27 cellular contexts compared by ENCODE assay signal in the genomic region with DNA sequence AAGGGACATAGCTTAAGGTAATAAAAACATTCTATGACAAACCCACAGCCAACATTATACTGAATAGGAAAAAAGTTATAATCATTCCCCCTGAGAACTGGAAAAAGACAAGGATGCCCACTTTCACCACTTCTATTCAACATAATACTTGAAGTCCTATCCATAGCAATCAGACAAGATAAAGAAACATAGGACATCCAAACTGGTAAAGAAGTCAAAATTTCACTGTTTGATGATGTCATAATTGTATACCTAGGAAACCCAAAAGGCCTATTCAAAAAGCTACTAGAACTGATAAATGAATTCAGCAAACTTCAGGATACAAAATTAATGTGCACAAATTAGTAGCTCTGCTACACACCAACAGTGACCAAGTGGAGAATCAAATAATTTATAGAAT.
"Had no signal": no experiment of that assay in that cellular context is flagged by ENCODE, and none has a peak within 500 bp of the region (broad histone marks: within the 10 kb centered on the region; RNA-seq: fewer than 3 reads in every experiment).

No MANE protein-coding gene starts in this region.

- H3K27ac ChIP-seq: stomach, suprapubic skin, testis, thoracic aorta, thyroid gland, tibial artery, tibial nerve, transverse colon, upper lobe of left lung, upper lobe of right lung, uterus, vagina had no signal

- FAIRE-seq: urothelium cell line had no signal

- H3K27me3 ChIP-seq: stomach, suprapubic skin, testis, thyroid gland, tibial artery, tibial nerve, transverse colon, upper lobe of left lung, upper lobe of right lung, uterus, vagina had no signal

- ATAC-seq: stimulated activated effector memory CD8-positive, alpha-beta T cell treated with anti-CD3 and anti-CD28 coated beads, Interleukin-12 subunit alpha, Interleukin-12 subunit beta, amount 100 ng/mL, for 72 hours; stimulated activated memory B cell treated with anti-CD40 and anti-IgM and Interleukin-4, amounts not matched to agents 10 μg/mL and 1 μg/mL and 100 μg/mL, for 72 hours; stimulated activated naive B cell treated with anti-CD40 and anti-IgM and Interleukin-4, amounts not matched to agents 10 μg/mL and 1 μg/mL and 100 μg/mL, for 72 hours; stimulated activated naive CD8-positive, alpha-beta T cell treated with anti-CD3 and anti-CD28 coated beads, Interleukin-15, amount 100 ng/mL, for 72 hours; stimulated activated naive CD8-positive, alpha-beta T cell treated with anti-CD3 and anti-CD28 coated beads, Interleukin-15, Interleukin-2, amounts not matched to agents 100 U/mL and 50 U/mL, for 24 hours; upper lobe of right lung had no signal

- H3K4me3 ChIP-seq: stomach, suprapubic skin, testis, thoracic aorta, thyroid gland, tibial artery, tibial nerve, transverse colon, upper lobe of left lung, upper lobe of right lung, uterus, vagina had no signal

- DNase-seq: stimulated activated CD4-positive, alpha-beta T cell treated with anti-CD3 and anti-CD28 coated beads, Interleukin-2, amount 100 ng/mL, for 48 hours; stimulated activated CD4-positive, alpha-beta T cell treated with anti-CD3 and anti-CD28 coated beads, Interleukin-4, amount 100 ng/mL, for 1 hour; stimulated activated CD4-positive, alpha-beta T cell treated with anti-CD3 and anti-CD28 coated beads, Interleukin-4, amount 100 ng/mL, for 24 hours; stimulated activated CD4-positive, alpha-beta T cell treated with anti-CD3 and anti-CD28 coated beads, Interleukin-4, amount 100 ng/mL, for 4 hours; stimulated activated CD8-positive, alpha-beta memory T cell treated with anti-CD3 and anti-CD28 coated beads, Interleukin-4, amount 100 ng/mL, for 48 hours; stimulated activated naive B cell treated with anti-CD40 and anti-IgM and Interleukin-4, amounts not matched to agents 10 μg/mL and 1 μg/mL and 100 μg/mL, for 72 hours; stimulated activated naive CD4-positive, alpha-beta T cell; stimulated activated naive CD4-positive, alpha-beta T cell treated with Interleukin-2 at 50 U/mL for 16 hours; stimulated activated naive CD8-positive, alpha-beta T cell treated with anti-CD3 and anti-CD28 coated beads, Interleukin-15, amount 100 ng/mL, for 72 hours; stimulated activated naive CD8-positive, alpha-beta T cell treated with anti-CD3 and anti-CD28 coated beads, Interleukin-15, Interleukin-2, amounts not matched to agents 100 U/mL and 50 U/mL, for 24 hours; stomach; substantia nigra; testis; thyroid gland; tibial artery; transverse colon; trophoblast cell; upper lobe of left lung; upper lobe of right lung; uterus had no signal

- H3K9me3 ChIP-seq: testis, thyroid gland, uterus had no signal

- H3K4me1 ChIP-seq: stomach, suprapubic skin, testis, thyroid gland, tibial artery, tibial nerve, transverse colon, upper lobe of left lung, upper lobe of right lung, uterus, vagina had no signal

- H3K36me3 ChIP-seq: stomach, suprapubic skin, thoracic aorta, thyroid gland, tibial artery, tibial nerve, transverse colon, upper lobe of left lung, upper lobe of right lung, uterus, vagina had no signal
